In genomic region chr11:44484211-44484610, GRCh38 we compare ENCODE assay signal across 9 cellular contexts.
DNase-seq lines count a peak whose midpoint lies in the region; ATAC-seq and TF ChIP-seq lines count a peak whose summit lies in the region.
"Had no signal": no experiment of that assay in that cellular context is flagged by ENCODE, and none has a peak within 500 bp of the region (broad histone marks: within the 10 kb centered on the region; RNA-seq: fewer than 3 reads in every experiment).

No MANE protein-coding gene starts in this region.

- H3K9me3 ChIP-seq in DND-41 (ENCODE audit: insufficient read depth, low read length, severe bottlenecking) (no peaks in the 10 kb centered on the region), right lobe of liver (no peaks in the 10 kb centered on the region), gastrocnemius medialis (no peaks in the 10 kb centered on the region)

- H3K4me1 ChIP-seq in DND-41 (ENCODE audit: insufficient read depth, low read length) = no peaks in the 10 kb centered on the region
- no peaks in the 10 kb centered on the region for H3K4me1 ChIP-seq in right lobe of liver
- H3K4me1 ChIP-seq in gastrocnemius medialis = no peaks in the 10 kb centered on the region

- intact Hi-C loops in right lobe of liver (cut with DNase I) (loop anchor here in 1 of 2 donors (10.0 kb wide), 1 partner anchor 59 kb away; no protein-coding TSS in a partner anchor), gastrocnemius medialis (cut with DNase I; ENCODE audit: low total_unique reads) (no loop called here)

- TF ChIP-seq CTCF in DND-41 (IDR thresholded peaks at IDR 0.05; ENCODE audit: borderline replicate concordance, extremely low read depth, low read length, poor library complexity, severe bottlenecking) = peak; percentile 36
- TF ChIP-seq CTCF in brain microvascular endothelial cell (IDR thresholded peaks at IDR 0.05; ENCODE audit: low read depth, low read length, missing control alignments) = peak; percentile 60
- TF ChIP-seq CTCF in right lobe of liver (IDR thresholded peaks at IDR 0.05) = peak in 3 of 4 donors; percentile 36 to 50 (median 42)
- peak in 1 of 5 experiments; percentile 19 for TF ChIP-seq CTCF in gastrocnemius medialis (IDR thresholded peaks at IDR 0.05 in 4 of 5, conservative IDR thresholded peaks at IDR 0.05 in 1 of 5)

- DNase-seq in DND-41 (no peak), HuH-7 (ENCODE audit: low spot score) (peak; percentile 58), brain microvascular endothelial cell (no peak), right lobe of liver (no peak), Ammon's horn (ENCODE audit: low spot score) (no peak), gastrocnemius medialis (no peak)

- H3K4me3 ChIP-seq in DND-41 (ENCODE audit: low read depth in 1 of 2, low read length in 2 of 2) = no peak overlapping the region
- no peak overlapping the region for H3K4me3 ChIP-seq in brain microvascular endothelial cell (ENCODE audit: low read depth, low read length)
- no peak overlapping the region for H3K4me3 ChIP-seq in right lobe of liver
- H3K4me3 ChIP-seq in gastrocnemius medialis = no peak overlapping the region
- H3K4me3 ChIP-seq: lung had no signal

- H3K79me2 ChIP-seq in DND-41 (ENCODE audit: insufficient read depth, low read length) = no peaks in the 10 kb centered on the region

- H3K36me3 ChIP-seq in DND-41 (ENCODE audit: insufficient read depth, low read length) = no peaks in the 10 kb centered on the region
- no peaks in the 10 kb centered on the region for H3K36me3 ChIP-seq in brain microvascular endothelial cell (replicated peaks)
- no peaks in the 10 kb centered on the region for H3K36me3 ChIP-seq in right lobe of liver
- H3K36me3 ChIP-seq in gastrocnemius medialis = no peaks in the 10 kb centered on the region

- H3K4me2 ChIP-seq in DND-41 (ENCODE audit: insufficient read depth, low read length) = no peak overlapping the region

- H3K27me3 ChIP-seq in DND-41 (ENCODE audit: insufficient read depth, low read length, poor library complexity) = no peaks in the 10 kb centered on the region
- no peaks in the 10 kb centered on the region for H3K27me3 ChIP-seq in brain microvascular endothelial cell (replicated peaks)
- no peaks in the 10 kb centered on the region for H3K27me3 ChIP-seq in right lobe of liver
- H3K27me3 ChIP-seq in gastrocnemius medialis = no peaks in the 10 kb centered on the region

- H3K27ac ChIP-seq in DND-41 (ENCODE audit: low read length) = no peak overlapping the region
- H3K27ac ChIP-seq in brain microvascular endothelial cell = no peak overlapping the region
- no peak overlapping the region for H3K27ac ChIP-seq in right lobe of liver
- no peak overlapping the region for H3K27ac ChIP-seq in gastrocnemius medialis

- no peaks in the 10 kb centered on the region for H4K20me1 ChIP-seq in DND-41 (ENCODE audit: insufficient read depth, low read length)

- ATAC-seq in DND-41 (ENCODE audit: insufficient read depth, low read depth) (no peak), right lobe of liver (peak; percentile 43 to 70 (median 60)), GM18520 (IDR thresholded peaks at IDR 0.05; ENCODE audit: unreplicated experiment) (no peak), GM21576 (IDR thresholded peaks at IDR 0.05; ENCODE audit: unreplicated experiment) (no peak), gastrocnemius medialis (no peak)

- no peak overlapping the region for H2AFZ ChIP-seq in DND-41 (ENCODE audit: low read depth, low read length)

- 80% methylated on average over 1 of the region's 4 CpGs for WGBS in right lobe of liver (ENCODE audit: insufficient coverage, low coverage, low lambda C conversion rate, missing lambda C conversion rate)

- H3K9ac ChIP-seq in DND-41 (ENCODE audit: low read depth, low read length) = no peak overlapping the region

- in situ Hi-C loops in brain microvascular endothelial cell (cut with HindIII; ENCODE audit: low pct_ligation_motif_present, low sequenced_read_pairs) (no loop called here), gastrocnemius medialis (cut with MboI; ENCODE audit: low sequenced_read_pairs in 4 of 4) (no loop called here)

- TF ChIP-seq POLR2A in right lobe of liver (IDR thresholded peaks at IDR 0.05) (no peak), gastrocnemius medialis (IDR thresholded peaks at IDR 0.05) (no peak)

Comparison
In these comparisons a context has a peak if more than half of its experiments do, and no peak if none do; other contexts are left out.
1. ATAC-seq: peak in right lobe of liver (4 of 4); none in DND-41 (single experiment), GM18520 (single experiment), GM21576 (single experiment) and gastrocnemius medialis (0 of 2).